ENCODE assay signal across 15 cellular contexts in the genomic region with DNA sequence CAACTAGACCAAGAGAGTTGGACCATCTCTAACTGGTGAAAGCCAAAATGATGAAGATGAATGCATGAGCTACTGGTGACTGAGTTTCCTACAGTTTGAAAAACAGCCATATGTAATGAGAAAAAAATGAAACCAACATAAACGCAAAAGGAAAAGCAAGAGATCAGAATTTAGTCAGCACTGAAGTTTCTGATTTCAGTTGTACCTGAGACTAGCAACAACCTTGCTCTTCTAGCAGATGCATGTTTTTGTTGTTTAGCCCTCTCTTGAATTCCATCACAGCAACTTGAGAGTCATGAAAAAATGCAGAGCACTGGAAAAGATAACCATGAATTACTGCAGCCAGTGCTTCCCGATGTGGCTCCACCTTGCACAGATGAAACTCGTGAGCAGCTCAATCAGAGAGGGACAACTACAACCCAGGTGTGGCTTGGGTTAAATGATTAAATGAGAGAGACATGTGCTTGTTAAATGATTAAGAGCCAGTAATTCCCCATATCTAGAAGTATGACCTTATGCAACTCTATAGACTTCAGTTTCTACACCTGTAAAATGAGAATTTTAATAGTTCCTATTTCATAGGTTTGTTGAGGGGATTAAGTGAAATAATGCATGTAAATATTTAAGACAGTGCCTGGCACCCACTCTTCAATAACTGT.
A peak's percentile ranks its signal among the peaks of the same experiment; 100 is the strongest.
DNase-seq lines count a peak whose midpoint lies in the region; ATAC-seq and TF ChIP-seq lines count a peak whose summit lies in the region.
"Had no signal": no experiment of that assay in that cellular context is flagged by ENCODE, and none has a peak within 500 bp of the region (broad histone marks: within the 10 kb centered on the region; RNA-seq: fewer than 3 reads in every experiment).

No MANE protein-coding gene starts in this region.

- H3K4me3 ChIP-seq in coronary artery, result no peak overlapping the region

- H3K4me1 Mint-ChIP-seq in activated CD4-positive, alpha-beta T cell treated with anti-CD3 and anti-CD28 coated beads, Interleukin-2, amount 10 ng/mL, durations not matched to agents 24 days and 14 days, result no peaks in the 10 kb centered on the region
- H3K4me1 Mint-ChIP-seq: activated naive CD8-positive, alpha-beta T cell treated with anti-CD3 and anti-CD28 coated beads, Interleukin-2, amount 10 ng/mL, durations not matched to agents 7 days and 5 days; neural crest cell had no signal

- H3K4me3 Mint-ChIP-seq in activated CD4-positive, alpha-beta T cell treated with anti-CD3 and anti-CD28 coated beads, Interleukin-2, amount 10 ng/mL, durations not matched to agents 24 days and 14 days, result no peak overlapping the region
- H3K4me3 Mint-ChIP-seq: activated naive CD8-positive, alpha-beta T cell treated with anti-CD3 and anti-CD28 coated beads, Interleukin-2, amount 10 ng/mL, durations not matched to agents 7 days and 5 days; neural crest cell; stimulated activated naive CD8-positive, alpha-beta T cell treated with anti-CD3 and anti-CD28 coated beads, Interleukin-15, Interleukin-2, amounts not matched to agents 100 ng/mL and 50 ng/mL, for 24 hours had no signal

- no peaks in the 10 kb centered on the region for H3K27me3 Mint-ChIP-seq in activated CD4-positive, alpha-beta T cell treated with anti-CD3 and anti-CD28 coated beads, Interleukin-2, amount 10 ng/mL, durations not matched to agents 24 days and 14 days

- intact Hi-C loops in activated CD4-positive, alpha-beta T cell treated with anti-CD3 and anti-CD28 coated beads, Interleukin-2, amount 10 ng/mL, durations not matched to agents 24 days and 14 days (cut with micrococcal nuclease), result no loop called here

- H3K9me3 Mint-ChIP-seq in activated CD4-positive, alpha-beta T cell treated with anti-CD3 and anti-CD28 coated beads, Interleukin-2, amount 10 ng/mL, durations not matched to agents 24 days and 14 days, result peaks cover 7% of the 10 kb centered on the region
- H3K9me3 Mint-ChIP-seq: activated naive CD8-positive, alpha-beta T cell treated with anti-CD3 and anti-CD28 coated beads, Interleukin-2, amount 10 ng/mL, durations not matched to agents 7 days and 5 days had no signal

- TF ChIP-seq CTCF in coronary artery (IDR thresholded peaks at IDR 0.05), result no peak

- DNase-seq in coronary artery (ENCODE audit: low spot score) (no peak), caudate nucleus (lab: John Stamatoyannopoulos, UW) (no peak), superior temporal gyrus (ENCODE audit: extremely low spot score) (no peak)
- DNase-seq in activated CD4-positive, alpha-beta T cell treated with anti-CD3 and anti-CD28 coated beads, Interleukin-2, amount 10 ng/mL, durations not matched to agents 24 days and 14 days, result no peak
- DNase-seq: activated naive CD8-positive, alpha-beta T cell treated with anti-CD3 and anti-CD28 coated beads, Interleukin-2, amount 10 ng/mL, durations not matched to agents 7 days and 5 days; Karpas-422; mammary epithelial cell; NCI-H1694 treated with DMSO at 0.1 percent for 48 hours; NCI-H774 had no signal

- peak; percentile 81 for ATAC-seq in GM19025 (IDR thresholded peaks at IDR 0.05; ENCODE audit: low read depth, unreplicated experiment)
- ATAC-seq in GM21576 (IDR thresholded peaks at IDR 0.05; ENCODE audit: unreplicated experiment), result peak; percentile 43
- peak; percentile 52 for ATAC-seq in HG03025 (IDR thresholded peaks at IDR 0.05; ENCODE audit: low FRiP score, unreplicated experiment)
- ATAC-seq in HG03571 (IDR thresholded peaks at IDR 0.05; ENCODE audit: unreplicated experiment), result peak; percentile 58

- H3K36me3 Mint-ChIP-seq in activated CD4-positive, alpha-beta T cell treated with anti-CD3 and anti-CD28 coated beads, Interleukin-2, amount 10 ng/mL, durations not matched to agents 24 days and 14 days (ENCODE audit: low read depth), result no peaks in the 10 kb centered on the region
- H3K36me3 Mint-ChIP-seq: activated naive CD8-positive, alpha-beta T cell treated with anti-CD3 and anti-CD28 coated beads, Interleukin-2, amount 10 ng/mL, durations not matched to agents 7 days and 5 days had no signal

- H3K27ac Mint-ChIP-seq in activated CD4-positive, alpha-beta T cell treated with anti-CD3 and anti-CD28 coated beads, Interleukin-2, amount 10 ng/mL, durations not matched to agents 24 days and 14 days, result no peak overlapping the region
- H3K27ac Mint-ChIP-seq: activated naive CD8-positive, alpha-beta T cell treated with anti-CD3 and anti-CD28 coated beads, Interleukin-2, amount 10 ng/mL, durations not matched to agents 7 days and 5 days; stimulated activated naive CD8-positive, alpha-beta T cell treated with anti-CD3 and anti-CD28 coated beads, Interleukin-15, Interleukin-2, amounts not matched to agents 100 ng/mL and 50 ng/mL, for 24 hours had no signal

- no peak overlapping the region for H3K27ac ChIP-seq in coronary artery
- H3K27ac ChIP-seq in caudate nucleus (ENCODE audit: low read depth, low read length), result no peak overlapping the region
